In genomic region chr15:65310431-65311137, GRCh38 we compare ENCODE assay signal across 32 cellular contexts. TPM values are rescaled to one million over a fixed set of nuclear protein-coding genes. Genes with fewer than 3 reads are reported as not detected.
DNase-seq lines count a peak whose midpoint lies in the region; ATAC-seq and TF ChIP-seq lines count a peak whose summit lies in the region.
"Had no signal": no experiment of that assay in that cellular context is flagged by ENCODE, and none has a peak within 500 bp of the region (broad histone marks: within the 10 kb centered on the region; RNA-seq: fewer than 3 reads in every experiment).

No MANE protein-coding gene starts in this region.

- H3K9me3 Mint-ChIP-seq in neural progenitor cell: no peaks in the 10 kb centered on the region
- H3K9me3 Mint-ChIP-seq: activated CD4-positive, alpha-beta T cell treated with anti-CD3 and anti-CD28 coated beads, Interleukin-2, amount 10 ng/mL, durations not matched to agents 24 days and 14 days; activated naive CD8-positive, alpha-beta T cell treated with anti-CD3 and anti-CD28 coated beads for 36 hours; activated T-helper 2 cell treated with anti-CD3 and anti-CD28 coated beads, Interferon-gamma antibody, Interleukin-2, Interleukin-4, amounts not matched to agents 10 μg/mL and 5 μg/mL and 100 μg/mL, durations not matched to agents 14 hours and 24 hours and 36 hours; CD4-positive, alpha-beta T cell; effector memory CD8-positive, alpha-beta T cell; natural killer cell treated with Interleukin-12 subunit alpha and Interleukin-12 subunit beta and Interleukin-15 and Interleukin-18, amount 100 ng/mL, for 72 hours; stimulated activated memory B cell treated with anti-CD40 and anti-IgM and Interleukin-4, amounts not matched to agents 10 μg/mL and 1 μg/mL and 100 μg/mL, for 72 hours had no signal

- no peaks in the 10 kb centered on the region for H3K9me3 ChIP-seq in BLaER1 treated with 17β-estradiol and CSF1 and Interleukin-3, amounts not matched to agents 10 nM and 100 nM (replicated peaks in 1 of 11)
- no peaks in the 10 kb centered on the region for H3K9me3 ChIP-seq in neural progenitor cell (ENCODE audit: low read depth)
- H3K9me3 ChIP-seq in A673 (ENCODE audit: low read depth, low read length, poor library complexity, severe bottlenecking): no peaks in the 10 kb centered on the region
- H3K9me3 ChIP-seq: Peyer's patch had no signal

- H3K36me3 Mint-ChIP-seq in neural progenitor cell: no peaks in the 10 kb centered on the region
- H3K36me3 Mint-ChIP-seq: activated naive CD8-positive, alpha-beta T cell treated with anti-CD3 and anti-CD28 coated beads for 36 hours; natural killer cell treated with Interleukin-12 subunit alpha and Interleukin-12 subunit beta and Interleukin-15 and Interleukin-18, amount 100 ng/mL, for 72 hours; stimulated activated memory B cell treated with anti-CD40 and anti-IgM and Interleukin-4, amounts not matched to agents 10 μg/mL and 1 μg/mL and 100 μg/mL, for 72 hours had no signal

- peak overlapping the region in 4 of 11 experiments; percentile 13 to 42 (median 22); a peak in 3 of 22 replicates for H3K9ac ChIP-seq in BLaER1 treated with 17β-estradiol and CSF1 and Interleukin-3, amounts not matched to agents 10 nM and 100 nM
- H3K9ac ChIP-seq in neural progenitor cell: no peak overlapping the region
- H3K9ac ChIP-seq: KMS-11 had no signal

- no peak overlapping the region for H3K4me3 Mint-ChIP-seq in neural progenitor cell
- H3K4me3 Mint-ChIP-seq: activated CD4-positive, alpha-beta T cell treated with anti-CD3 and anti-CD28 coated beads, Interleukin-2, amount 10 ng/mL, durations not matched to agents 24 days and 14 days; activated naive CD8-positive, alpha-beta T cell treated with anti-CD3 and anti-CD28 coated beads for 36 hours; CD4-positive, alpha-beta T cell; effector memory CD8-positive, alpha-beta T cell; natural killer cell treated with Interleukin-12 subunit alpha and Interleukin-12 subunit beta and Interleukin-15 and Interleukin-18, amount 100 ng/mL, for 72 hours; stimulated activated memory B cell treated with anti-CD40 and anti-IgM and Interleukin-4, amounts not matched to agents 10 μg/mL and 1 μg/mL and 100 μg/mL, for 72 hours had no signal

- intact Hi-C loops in A673 (cut with micrococcal nuclease; ENCODE audit: unreplicated experiment): no loop called here

- no peak overlapping the region for H3K4me3 ChIP-seq in BLaER1 treated with 17β-estradiol and CSF1 and Interleukin-3, amounts not matched to agents 10 nM and 100 nM
- H3K4me3 ChIP-seq in neural progenitor cell (no peak overlapping the region), A673 (ENCODE audit: low read depth, low read length, poor library complexity, severe bottlenecking) (no peak overlapping the region)
- H3K4me3 ChIP-seq: Peyer's patch had no signal

- peaks cover 42% of the 10 kb centered on the region for H3K4me1 Mint-ChIP-seq in neural progenitor cell

- POLR2A ChIA-PET in A673 (lab: Charles Lee; ENCODE audit: low non-redundant PET): no interaction called here

- peaks cover 0 to 5% (median 0%) of the 10 kb centered on the region in 11 experiments; a peak in 1 of 22 replicates for H4K20me1 ChIP-seq in BLaER1 treated with 17β-estradiol and CSF1 and Interleukin-3, amounts not matched to agents 10 nM and 100 nM
- no peaks in the 10 kb centered on the region for H4K20me1 ChIP-seq in neural progenitor cell (ENCODE audit: low read depth)

- peaks cover 27% of the 10 kb centered on the region for H3F3A ChIP-seq in neural progenitor cell (ENCODE audit: low read depth)

- CTCF ChIA-PET in A673 (lab: Charles Lee): no interaction called here

- no TSS peak for BruUV-seq in A673 (replicated peaks; lab: Mats Ljungman, UMichigan)

- H3K27ac ChIP-seq in BLaER1 treated with 17β-estradiol and CSF1 and Interleukin-3, amounts not matched to agents 10 nM and 100 nM: peak overlapping the region in 2 of 11 experiments; percentile 45 to 54; a peak in 7 of 22 replicates
- H3K27ac ChIP-seq in neural progenitor cell: no peak overlapping the region
- no peak overlapping the region for H3K27ac ChIP-seq in A673 (ENCODE audit: low read depth, low read length, poor library complexity, severe bottlenecking)
- H3K27ac ChIP-seq: KMS-11, VCaP had no signal

- ATAC-seq in HG02588 (IDR thresholded peaks at IDR 0.05; ENCODE audit: unreplicated experiment) (no peak), GM18519 (IDR thresholded peaks at IDR 0.05; ENCODE audit: low FRiP score, unreplicated experiment) (no peak)
- ATAC-seq: effector memory CD8-positive, alpha-beta T cell; esophagus mucosa; natural killer cell treated with Interleukin-12 subunit alpha and Interleukin-12 subunit beta and Interleukin-15 and Interleukin-18, amount 100 ng/mL, for 72 hours; stimulated activated memory B cell treated with anti-CD40 and anti-IgM and Interleukin-4, amounts not matched to agents 10 μg/mL and 1 μg/mL and 100 μg/mL, for 72 hours had no signal

- no peaks in the 10 kb centered on the region for H3K27me3 ChIP-seq in BLaER1 treated with 17β-estradiol and CSF1 and Interleukin-3, amounts not matched to agents 10 nM and 100 nM
- H3K27me3 ChIP-seq in neural progenitor cell (no peaks in the 10 kb centered on the region), A673 (replicated peaks; ENCODE audit: insufficient read depth, low read depth, low read length, poor library complexity) (no peaks in the 10 kb centered on the region)
- H3K27me3 ChIP-seq: Peyer's patch had no signal

- H3K4me1 ChIP-seq in BLaER1 treated with 17β-estradiol and CSF1 and Interleukin-3, amounts not matched to agents 10 nM and 100 nM: peaks cover 13 to 51% (median 32%) of the 10 kb centered on the region in 10 experiments
- peaks cover 12% of the 10 kb centered on the region for H3K4me1 ChIP-seq in neural progenitor cell
- no peaks in the 10 kb centered on the region for H3K4me1 ChIP-seq in A673 (ENCODE audit: insufficient read depth, low read length, poor library complexity, severe bottlenecking)
- H3K4me1 ChIP-seq: Peyer's patch had no signal

- peak overlapping the region; percentile 14 for H2AFZ ChIP-seq in neural progenitor cell (replicated peaks)

- TF ChIP-seq CTCF in neural progenitor cell (IDR thresholded peaks at IDR 0.05) (no peak), A673 (conservative IDR thresholded peaks at IDR 0.05; ENCODE audit: low read depth, low read length) (no peak)

- H3K27ac Mint-ChIP-seq in neural progenitor cell: no peak overlapping the region
- H3K27ac Mint-ChIP-seq: activated CD4-positive, alpha-beta T cell treated with anti-CD3 and anti-CD28 coated beads, Interleukin-2, amount 10 ng/mL, durations not matched to agents 24 days and 14 days; activated naive CD8-positive, alpha-beta T cell treated with anti-CD3 and anti-CD28 coated beads for 36 hours; activated T-helper 2 cell treated with anti-CD3 and anti-CD28 coated beads, Interferon-gamma antibody, Interleukin-2, Interleukin-4, amounts not matched to agents 10 μg/mL and 5 μg/mL and 100 μg/mL, durations not matched to agents 14 hours and 24 hours and 36 hours; CD4-positive, alpha-beta T cell; effector memory CD8-positive, alpha-beta T cell; natural killer cell treated with Interleukin-12 subunit alpha and Interleukin-12 subunit beta and Interleukin-15 and Interleukin-18, amount 100 ng/mL, for 72 hours; stimulated activated memory B cell treated with anti-CD40 and anti-IgM and Interleukin-4, amounts not matched to agents 10 μg/mL and 1 μg/mL and 100 μg/mL, for 72 hours had no signal

- H3K79me2 ChIP-seq in neural progenitor cell (ENCODE audit: low read depth): no peaks in the 10 kb centered on the region

- H3K27me3 Mint-ChIP-seq in neural progenitor cell (ENCODE audit: insufficient read depth, low read depth): peaks cover 2% of the 10 kb centered on the region
- H3K27me3 Mint-ChIP-seq: activated naive CD8-positive, alpha-beta T cell treated with anti-CD3 and anti-CD28 coated beads for 36 hours; natural killer cell treated with Interleukin-12 subunit alpha and Interleukin-12 subunit beta and Interleukin-15 and Interleukin-18, amount 100 ng/mL, for 72 hours; stimulated activated memory B cell treated with anti-CD40 and anti-IgM and Interleukin-4, amounts not matched to agents 10 μg/mL and 1 μg/mL and 100 μg/mL, for 72 hours had no signal

- peak; percentile 82 for DNase-seq in MV-4-11 (lab: John Stamatoyannopoulos, UW)
- peak; percentile 78 for DNase-seq in fibroblast of gingiva (ENCODE audit: low read depth)
- no peak for DNase-seq in neural progenitor cell (ENCODE audit: low spot score)
- no peak for DNase-seq in NCI-H748 (lab: John Stamatoyannopoulos, UW; ENCODE audit: unreplicated experiment)
- no peak for DNase-seq in A673 (ENCODE audit: low spot score)
- DNase-seq: activated CD4-positive, alpha-beta T cell treated with anti-CD3 and anti-CD28 coated beads, Interleukin-2, amount 10 ng/mL, durations not matched to agents 24 days and 14 days; activated naive CD8-positive, alpha-beta T cell treated with anti-CD3 and anti-CD28 coated beads for 36 hours; CD4-positive, alpha-beta T cell; effector memory CD8-positive, alpha-beta T cell; H7; NCI-H1105; NCI-H2029 treated with DMSO at 0.1 percent for 48 hours; NCI-H446; Peyer's patch; stimulated activated CD4-positive, alpha-beta T cell treated with anti-CD3 and anti-CD28 coated beads, Interleukin-2, amount 100 ng/mL, for 24 hours; T-helper 2 cell had no signal

- peak overlapping the region in 9 of 11 experiments; percentile 3 to 74 (median 50); a peak in 14 of 22 replicates for H3K4me2 ChIP-seq in BLaER1 treated with 17β-estradiol and CSF1 and Interleukin-3, amounts not matched to agents 10 nM and 100 nM
- no peak overlapping the region for H3K4me2 ChIP-seq in neural progenitor cell
- H3K4me2 ChIP-seq: KMS-11 had no signal

- H3K36me3 ChIP-seq in BLaER1 treated with 17β-estradiol and CSF1 and Interleukin-3, amounts not matched to agents 10 nM and 100 nM: no peaks in the 10 kb centered on the region
- H3K36me3 ChIP-seq in neural progenitor cell (no peaks in the 10 kb centered on the region), A673 (ENCODE audit: insufficient read depth, low read length, poor library complexity, severe bottlenecking) (no peaks in the 10 kb centered on the region)
- H3K36me3 ChIP-seq: Peyer's patch had no signal

RNA-seq across cellular contexts. Expression of gene RNU5B-1, which starts 6.1 kb away (rescaled TPM):
- total RNA-seq in neural progenitor cell (ENCODE audit: low replicate concordance) (not detected in 2 replicates), A673 (2021) (not detected in 2 replicates)
- total RNA-seq: activated CD4-positive, alpha-beta T cell treated with anti-CD3 and anti-CD28 coated beads, Interleukin-2, amount 10 ng/mL, durations not matched to agents 24 days and 14 days; activated T-helper 2 cell treated with anti-CD3 and anti-CD28 coated beads, Interferon-gamma antibody, Interleukin-2, Interleukin-4, amounts not matched to agents 10 μg/mL and 5 μg/mL and 100 μg/mL, durations not matched to agents 14 hours and 24 hours and 36 hours; glomerular endothelial cell; H7; HT-29; natural killer cell treated with Interleukin-12 subunit alpha and Interleukin-12 subunit beta and Interleukin-15 and Interleukin-18, amount 100 ng/mL, for 72 hours; Peyer's patch; SK-MEL-5; skeletal muscle tissue had no signal

RNA-seq across cellular contexts. Expression of gene RNU5A-1, which starts 14.7 kb away (rescaled TPM):
- not detected in 2 replicates for total RNA-seq in neural progenitor cell (ENCODE audit: low replicate concordance)
- total RNA-seq in A673 (2021): not detected in 2 replicates
- total RNA-seq: activated CD4-positive, alpha-beta T cell treated with anti-CD3 and anti-CD28 coated beads, Interleukin-2, amount 10 ng/mL, durations not matched to agents 24 days and 14 days; activated naive CD8-positive, alpha-beta T cell treated with anti-CD3 and anti-CD28 coated beads for 36 hours; activated T-helper 2 cell treated with anti-CD3 and anti-CD28 coated beads, Interferon-gamma antibody, Interleukin-2, Interleukin-4, amounts not matched to agents 10 μg/mL and 5 μg/mL and 100 μg/mL, durations not matched to agents 14 hours and 24 hours and 36 hours; CD4-positive, alpha-beta T cell; esophagus mucosa; glomerular endothelial cell; H7; HT-29; mesenteric fat pad; natural killer cell treated with Interleukin-12 subunit alpha and Interleukin-12 subunit beta and Interleukin-15 and Interleukin-18, amount 100 ng/mL, for 72 hours; Peyer's patch; posterior vena cava; SK-MEL-5; skeletal muscle tissue; temporal lobe had no signal

RNA-seq across cellular contexts. Expression of gene PARP16, which starts 23.9 kb away (rescaled TPM):
- total RNA-seq in neural progenitor cell (ENCODE audit: low replicate concordance): 5.7 and 9.4 TPM in 2 replicates
- 5.7 and 7.3 TPM in 2 replicates for total RNA-seq in A673 (2021)

Comparison
In these comparisons a context has a peak if more than half of its experiments do, and no peak if none do; other contexts are left out.
1. DNase-seq: peak in MV-4-11 (single experiment) and fibroblast of gingiva (single experiment); none in neural progenitor cell (single experiment), NCI-H748 (single experiment) and A673 (single experiment).